In genomic region chr18:76496200-76496890, GRCh38 we compare ENCODE assay signal across 8 cellular contexts. TPM values are rescaled to one million over a fixed set of nuclear protein-coding genes. Genes with fewer than 3 reads are reported as not detected.
DNase-seq lines count a peak whose midpoint lies in the region; ATAC-seq and TF ChIP-seq lines count a peak whose summit lies in the region.

No MANE protein-coding gene starts in this region.

- H3K9me3 ChIP-seq in CD4-positive, alpha-beta T cell (ENCODE audit: control insufficient read depth, low read length) = no peaks in the 10 kb centered on the region
- H3K9me3 ChIP-seq in mucosa of stomach (ENCODE audit: control insufficient read depth, low read length) = no peaks in the 10 kb centered on the region

- peak in 8 of 10 experiments; percentile 22 to 47 (median 30) for DNase-seq in CD4-positive, alpha-beta T cell
- DNase-seq in LoVo (ENCODE audit: low spot score) (peak; percentile 26), WTC11 (ENCODE audit: low spot score) (peak; percentile 72), endothelial cell (ENCODE audit: low spot score) (peak; percentile 55), type B pancreatic cell (ENCODE audit: extremely low spot score, unreplicated experiment) (no peak)

- H3K4me3 Mint-ChIP-seq in CD4-positive, alpha-beta T cell = peak overlapping the region; percentile 98
- H3K4me3 Mint-ChIP-seq in WTC11 (peak overlapping the region; percentile 92), endothelial cell (ENCODE audit: unreplicated experiment) (peak overlapping the region; percentile 93), type B pancreatic cell (peak overlapping the region; percentile 96)

- H3K36me3 Mint-ChIP-seq in CD4-positive, alpha-beta T cell (ENCODE audit: low read depth) = peaks cover 26% of the 10 kb centered on the region
- no peaks in the 10 kb centered on the region for H3K36me3 Mint-ChIP-seq in WTC11
- peaks cover 10% of the 10 kb centered on the region for H3K36me3 Mint-ChIP-seq in endothelial cell (ENCODE audit: low read depth, unreplicated experiment)
- no peaks in the 10 kb centered on the region for H3K36me3 Mint-ChIP-seq in type B pancreatic cell

- peak overlapping the region; percentile 61 for H3K9ac ChIP-seq in mucosa of stomach (ENCODE audit: low read length)

- CTCF ChIA-PET in CD4-positive, alpha-beta T cell (lab: Charles Lee) = no interaction called here
- CTCF ChIA-PET in WTC11 (lab: Charles Lee) = interaction anchor here (1.1 to 2.0 kb wide), 6 partner anchors 9 to 213 kb away, joined by 3 to 10 read pairs (median 4); no protein-coding TSS in a partner anchor

- no peaks in the 10 kb centered on the region for H3K4me1 ChIP-seq in mucosa of stomach (ENCODE audit: control insufficient read depth, insufficient read depth, low read length)

- no peaks in the 10 kb centered on the region for H3K36me3 ChIP-seq in mucosa of stomach (ENCODE audit: control insufficient read depth, insufficient read depth, low read length)

- no peak for TF ChIP-seq CTCF in CD4-positive, alpha-beta T cell (IDR thresholded peaks at IDR 0.05)
- TF ChIP-seq CTCF in WTC11 (IDR thresholded peaks at IDR 0.05) (no peak), endothelial cell (IDR thresholded peaks at IDR 0.05; ENCODE audit: unreplicated experiment) (no peak), type B pancreatic cell (conservative IDR thresholded peaks at IDR 0.05) (no peak)

- H3K27me3 Mint-ChIP-seq in CD4-positive, alpha-beta T cell = peaks cover 65% of the 10 kb centered on the region
- H3K27me3 Mint-ChIP-seq in WTC11 (ENCODE audit: low read depth) (peaks cover 57% of the 10 kb centered on the region), endothelial cell (ENCODE audit: unreplicated experiment) (peaks cover 29% of the 10 kb centered on the region), type B pancreatic cell (no peaks in the 10 kb centered on the region)

- peaks cover 37% of the 10 kb centered on the region for H3K4me1 Mint-ChIP-seq in CD4-positive, alpha-beta T cell (ENCODE audit: low read depth)
- H3K4me1 Mint-ChIP-seq in WTC11 (peaks cover 32% of the 10 kb centered on the region), endothelial cell (ENCODE audit: unreplicated experiment) (peaks cover 24% of the 10 kb centered on the region), type B pancreatic cell (ENCODE audit: unreplicated experiment) (peaks cover 21% of the 10 kb centered on the region)

- peaks cover 13% of the 10 kb centered on the region for H3K27me3 ChIP-seq in CD4-positive, alpha-beta T cell (ENCODE audit: control insufficient read depth, insufficient read depth, low read length)
- no peaks in the 10 kb centered on the region for H3K27me3 ChIP-seq in mucosa of stomach (ENCODE audit: control insufficient read depth, insufficient read depth, low read length)

- peak overlapping the region; percentile 84 for H3K27ac Mint-ChIP-seq in CD4-positive, alpha-beta T cell
- H3K27ac Mint-ChIP-seq in WTC11 = peak overlapping the region; percentile 99
- peak overlapping the region; percentile 93 for H3K27ac Mint-ChIP-seq in endothelial cell (ENCODE audit: unreplicated experiment)
- peak overlapping the region; percentile 96 for H3K27ac Mint-ChIP-seq in type B pancreatic cell

- ATAC-seq in CD4-positive, alpha-beta T cell (ENCODE audit: poor library complexity) = peak; percentile 22
- ATAC-seq in WTC11 (peak; percentile 13), HG02981 (IDR thresholded peaks at IDR 0.05; ENCODE audit: unreplicated experiment) (no peak), HG03097 (IDR thresholded peaks at IDR 0.05; ENCODE audit: low FRiP score, unreplicated experiment) (no peak)

- no peaks in the 10 kb centered on the region for H3K9me3 Mint-ChIP-seq in CD4-positive, alpha-beta T cell
- H3K9me3 Mint-ChIP-seq in WTC11 (no peaks in the 10 kb centered on the region), endothelial cell (ENCODE audit: unreplicated experiment) (no peaks in the 10 kb centered on the region), type B pancreatic cell (no peaks in the 10 kb centered on the region)

- POLR2A ChIA-PET in CD4-positive, alpha-beta T cell (lab: Charles Lee) = no interaction called here
- POLR2A ChIA-PET in WTC11 (lab: Charles Lee) = interaction anchor here (0.7 to 1.4 kb wide), 2 partner anchors 23 to 124 kb away, joined by 4 to 6 read pairs; no protein-coding TSS in a partner anchor

- intact Hi-C loops in CD4-positive, alpha-beta T cell (cut with DNase I, micrococcal nuclease) = loop anchor here (2.0 to 10.0 kb wide), 4 partner anchors 20 to 1902 kb away; partner anchors contain the start of genes ZNF407 (in 2 of the 2) and PTGR3 (in 1 of the 2)

- no peak overlapping the region for H3K4me3 ChIP-seq in mucosa of stomach (ENCODE audit: low read length)

- H3K27ac ChIP-seq in CD4-positive, alpha-beta T cell (ENCODE audit: low read depth, low read length) = no peak overlapping the region

TF ChIP-seq in WTC11, 78 proteins besides CTCF, POLR2A, EP300 and RAD21:
- TF ChIP-seq MAX (CRISPR knock-in tag; IDR thresholded peaks at IDR 0.05) (peak; percentile 65), GABPB1 (CRISPR knock-in tag; IDR thresholded peaks at IDR 0.05) (no peak; the same call in 1 of the 2 replicates), JAZF1 (CRISPR knock-in tag; IDR thresholded peaks at IDR 0.05) (no peak), SP1 (CRISPR knock-in tag; conservative IDR thresholded peaks at IDR 0.05) (0 out of 2 replicates have a peak, but pooled peaks have one; percentile 17), ZBTB43 (CRISPR knock-in tag; IDR thresholded peaks at IDR 0.05) (peak; percentile 60; the same call in 1 of the 2 replicates), FOXP1 (CRISPR knock-in tag; IDR thresholded peaks at IDR 0.05; ENCODE audit: borderline replicate concordance) (peak; percentile 41; the same call in 1 of the 2 replicates), ZNF317 (CRISPR knock-in tag; IDR thresholded peaks at IDR 0.05; ENCODE audit: borderline replicate concordance, low read depth) (peak; percentile 86)

RNA-seq across cellular contexts. Expression of gene ZNF516, which starts 1.3 kb away (rescaled TPM):
- total RNA-seq in CD4-positive, alpha-beta T cell = 10 to 100 TPM; 22.4 to 29.3 TPM
- total RNA-seq in WTC11 (2021) = 47.3 to 58.6 TPM (median 50.1 TPM) in 3 replicates
- 83.2 TPM for total RNA-seq in endothelial cell (ENCODE audit: unreplicated experiment)
- total RNA-seq in type B pancreatic cell (ENCODE audit: low replicate concordance) = 34.1 and 71.2 TPM in 2 replicates

Comparison
In these comparisons a context has a peak if more than half of its experiments do, and no peak if none do; other contexts are left out.
1. ATAC-seq: peak in CD4-positive, alpha-beta T cell (single experiment) and WTC11 (single experiment); none in HG02981 (single experiment) and HG03097 (single experiment).
2. Peak in every context shown above with its lines, with median percentiles within 50 percentile points of each other: H3K27ac Mint-ChIP-seq and H3K4me3 Mint-ChIP-seq.